Comparison of ENCODE assay signal across 8 cellular contexts in genomic region chr17:11644265-11645212, GRCh38. TPM values are rescaled to one million over a fixed set of nuclear protein-coding genes. Genes with fewer than 3 reads are reported as not detected.
DNase-seq lines count a peak whose midpoint lies in the region; ATAC-seq and TF ChIP-seq lines count a peak whose summit lies in the region.

No MANE protein-coding gene starts in this region.

- DNase-seq in D341Med (ENCODE audit: low spot score) = peak; percentile 61
- DNase-seq in NCI-H82 (lab: John Stamatoyannopoulos, UW) = peak; percentile 95
- peak; percentile 52 for DNase-seq in activated naive CD4-positive, alpha-beta T cell treated with anti-CD3 and anti-CD28 coated beads, Interleukin-2, amount 10 ng/mL, durations not matched to agents 7 days and 5 days
- peak; percentile 70 to 93 for DNase-seq in cardiac muscle cell (ENCODE audit: low read depth in 1 of 2, low spot score in 1 of 2)
- peak; percentile 81 for DNase-seq in prostate gland (ENCODE audit: low spot score)

- H3K9me3 ChIP-seq in cardiac muscle cell (ENCODE audit: low read depth) (no peaks in the 10 kb centered on the region), prostate gland (no peaks in the 10 kb centered on the region)

- no peak overlapping the region for H3K4me3 Mint-ChIP-seq in activated naive CD4-positive, alpha-beta T cell treated with anti-CD3 and anti-CD28 coated beads, Interleukin-2, amount 10 ng/mL, durations not matched to agents 7 days and 5 days

- H3K27ac ChIP-seq in cardiac muscle cell = no peak overlapping the region
- H3K27ac ChIP-seq in prostate gland = no peak overlapping the region

- CTCF ChIA-PET in activated naive CD4-positive, alpha-beta T cell treated with anti-CD3 and anti-CD28 coated beads, Interleukin-2, amount 10 ng/mL, durations not matched to agents 7 days and 5 days (lab: Charles Lee) = interaction anchor here (0.6 to 2.5 kb wide), 13 partner anchors 9 to 777 kb away, joined by 3 to 9 read pairs (median 3); no protein-coding TSS in a partner anchor

- H3K4me1 Mint-ChIP-seq in activated naive CD4-positive, alpha-beta T cell treated with anti-CD3 and anti-CD28 coated beads, Interleukin-2, amount 10 ng/mL, durations not matched to agents 7 days and 5 days = no peaks in the 10 kb centered on the region

- H3K36me3 Mint-ChIP-seq in activated naive CD4-positive, alpha-beta T cell treated with anti-CD3 and anti-CD28 coated beads, Interleukin-2, amount 10 ng/mL, durations not matched to agents 7 days and 5 days = no peaks in the 10 kb centered on the region

- no peak overlapping the region for H3K27ac Mint-ChIP-seq in activated naive CD4-positive, alpha-beta T cell treated with anti-CD3 and anti-CD28 coated beads, Interleukin-2, amount 10 ng/mL, durations not matched to agents 7 days and 5 days

- TF ChIP-seq CTCF in cardiac muscle cell (IDR thresholded peaks at IDR 0.05; ENCODE audit: low read depth, low read length) (peak; percentile 69), prostate gland (IDR thresholded peaks at IDR 0.05) (peak; percentile 57 to 79 (median 77))

- H3K36me3 ChIP-seq in cardiac muscle cell (no peaks in the 10 kb centered on the region), prostate gland (no peaks in the 10 kb centered on the region)

- no peak for TF ChIP-seq POLR2A in prostate gland (IDR thresholded peaks at IDR 0.05)

- H3K9me3 Mint-ChIP-seq in activated naive CD4-positive, alpha-beta T cell treated with anti-CD3 and anti-CD28 coated beads, Interleukin-2, amount 10 ng/mL, durations not matched to agents 7 days and 5 days = peaks cover 3% of the 10 kb centered on the region

- H3K27me3 Mint-ChIP-seq in activated naive CD4-positive, alpha-beta T cell treated with anti-CD3 and anti-CD28 coated beads, Interleukin-2, amount 10 ng/mL, durations not matched to agents 7 days and 5 days = no peaks in the 10 kb centered on the region

- intact Hi-C loops in prostate gland (cut with DNase I) = loop anchor here (2.0 kb wide), 1 partner anchor 768 kb away; no protein-coding TSS in a partner anchor

- 36% methylated on average over 18 of the region's 18 CpGs for WGBS in prostate gland

- H3K27me3 ChIP-seq in cardiac muscle cell = no peaks in the 10 kb centered on the region
- no peaks in the 10 kb centered on the region for H3K27me3 ChIP-seq in prostate gland (replicated peaks; ENCODE audit: insufficient read depth)

- ATAC-seq in HG03175 (IDR thresholded peaks at IDR 0.05; ENCODE audit: unreplicated experiment) = peak; percentile 65
- ATAC-seq in HG03139 (IDR thresholded peaks at IDR 0.05; ENCODE audit: unreplicated experiment) = no peak
- no peak for ATAC-seq in GM21717 (IDR thresholded peaks at IDR 0.05; ENCODE audit: unreplicated experiment)

- no peaks in the 10 kb centered on the region for H3K4me1 ChIP-seq in cardiac muscle cell (ENCODE audit: low read depth)
- no peaks in the 10 kb centered on the region for H3K4me1 ChIP-seq in prostate gland (replicated peaks)

- H3K4me3 ChIP-seq in cardiac muscle cell = no peak overlapping the region
- no peak overlapping the region for H3K4me3 ChIP-seq in prostate gland

RNA-seq across cellular contexts. Expression of gene DNAH9, which starts 46.3 kb away (rescaled TPM):
- total RNA-seq in cardiac muscle cell = 0.24 and 0.42 TPM in 2 replicates
- polyA plus RNA-seq in cardiac muscle cell = 1.8 TPM in 1 of 2 replicates, not detected in the other
- total RNA-seq in prostate gland = 1 to 10 TPM; 1.2 to 7.5 TPM
